ENCODE assay signal across 1 cellular context in the genomic region with DNA sequence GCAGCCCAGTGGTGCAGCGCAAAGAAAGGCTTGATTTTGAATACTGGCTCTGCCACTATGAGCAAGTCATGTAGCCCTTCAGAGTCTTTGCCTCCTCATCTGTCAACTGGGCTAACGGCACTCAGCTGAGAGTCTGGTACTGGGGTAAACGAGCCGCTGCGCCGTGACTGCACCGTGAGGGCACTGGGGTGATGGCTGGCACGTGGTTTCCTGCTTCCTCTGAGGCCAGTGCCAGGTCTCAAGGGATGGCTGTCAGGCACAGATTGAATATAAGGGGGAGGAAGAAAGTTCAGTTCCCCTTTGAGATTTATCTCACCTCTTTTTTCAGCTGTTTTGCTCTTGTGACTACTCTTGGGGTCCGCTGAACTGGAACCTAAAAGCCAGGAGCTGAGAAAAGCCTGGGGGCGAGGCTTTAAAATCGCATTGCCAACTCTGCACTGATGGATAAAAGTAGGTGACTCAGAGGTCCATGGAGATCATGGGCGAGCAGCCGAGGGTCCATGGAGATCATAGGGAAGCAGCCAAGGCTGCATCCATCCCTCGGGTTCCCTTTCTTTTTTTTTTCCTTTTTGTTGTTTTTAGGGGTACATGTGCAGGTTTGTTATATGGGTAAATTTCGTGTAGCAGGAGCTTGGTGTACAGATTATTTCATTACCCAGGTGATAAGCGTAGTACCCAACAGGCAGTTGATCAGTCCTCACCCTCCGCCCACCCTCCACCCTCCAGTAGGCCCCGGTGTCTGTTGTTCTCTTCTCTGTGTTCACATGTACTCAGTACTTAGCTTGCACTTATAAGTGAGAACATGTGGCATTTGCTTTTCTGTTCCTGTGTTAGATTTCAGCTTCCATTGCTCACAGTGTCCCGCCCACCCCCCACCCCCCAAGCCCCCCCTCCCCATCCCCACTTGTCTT.
TF ChIP-seq lines count a peak whose summit lies in the region.

No MANE protein-coding gene starts in this region.

TF ChIP-seq in HepG2, 621 proteins besides CTCF, POLR2A, EP300 and RAD21 (continued from another document):
- TF ChIP-seq, protein P1, sequence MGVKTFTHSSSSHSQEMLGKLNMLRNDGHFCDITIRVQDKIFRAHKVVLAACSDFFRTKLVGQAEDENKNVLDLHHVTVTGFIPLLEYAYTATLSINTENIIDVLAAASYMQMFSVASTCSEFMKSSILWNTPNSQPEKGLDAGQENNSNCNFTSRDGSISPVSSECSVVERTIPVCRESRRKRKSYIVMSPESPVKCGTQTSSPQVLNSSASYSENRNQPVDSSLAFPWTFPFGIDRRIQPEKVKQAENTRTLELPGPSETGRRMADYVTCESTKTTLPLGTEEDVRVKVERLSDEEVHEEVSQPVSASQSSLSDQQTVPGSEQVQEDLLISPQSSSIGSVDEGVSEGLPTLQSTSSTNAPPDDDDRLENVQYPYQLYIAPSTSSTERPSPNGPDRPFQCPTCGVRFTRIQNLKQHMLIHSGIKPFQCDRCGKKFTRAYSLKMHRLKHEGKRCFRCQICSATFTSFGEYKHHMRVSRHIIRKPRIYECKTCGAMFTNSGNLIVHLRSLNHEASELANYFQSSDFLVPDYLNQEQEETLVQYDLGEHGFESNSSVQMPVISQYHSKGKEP (CRISPR knock-in tag; IDR thresholded peaks at IDR 0.05): no peak
- TF ChIP-seq ZNF569 (CRISPR knock-in tag; IDR thresholded peaks at IDR 0.05; ENCODE audit: borderline replicate concordance): no peak
- no peak for TF ChIP-seq CEBPB (IDR thresholded peaks at IDR 0.05; ENCODE audit: borderline replicate concordance, low read depth, low read length)
- no peak for TF ChIP-seq GATAD2A (CRISPR knock-in tag; IDR thresholded peaks at IDR 0.05)
- TF ChIP-seq YEATS4 (CRISPR knock-in tag; IDR thresholded peaks at IDR 0.05; ENCODE audit: borderline replicate concordance): no peak
- no peak for TF ChIP-seq RFXAP (CRISPR knock-in tag; IDR thresholded peaks at IDR 0.05; ENCODE audit: borderline replicate concordance)
- no peak for TF ChIP-seq CENPBD1 (CRISPR knock-in tag; IDR thresholded peaks at IDR 0.05; ENCODE audit: borderline replicate concordance, low read depth)
- no peak for TF ChIP-seq ZNF318 (CRISPR knock-in tag; IDR thresholded peaks at IDR 0.05)
- TF ChIP-seq HMGA1 (CRISPR knock-in tag; conservative IDR thresholded peaks at IDR 0.05): no peak
- no peak for TF ChIP-seq ARID2 (CRISPR knock-in tag; IDR thresholded peaks at IDR 0.05; ENCODE audit: borderline replicate concordance)
- no peak for TF ChIP-seq ZFP90 (CRISPR knock-in tag; IDR thresholded peaks at IDR 0.05; ENCODE audit: borderline replicate concordance)
TF ChIP-seq in HepG2: peak in this region for 0.
